1 cellular context compared by ENCODE assay signal in genomic region chr6:16236648-16237199, GRCh38.
TF ChIP-seq lines count a peak whose summit lies in the region.

No MANE protein-coding gene starts in this region.

TF ChIP-seq in K562, 482 proteins besides CTCF, POLR2A, EP300 and RAD21 (continued from another document and continues in another):
- TF ChIP-seq MGA (IDR thresholded peaks at IDR 0.05): peak; percentile 75
- TF ChIP-seq BHLHE40 (IDR thresholded peaks at IDR 0.05; ENCODE audit: low read length): no peak; the same call in 1 of the 2 replicates
- no peak for TF ChIP-seq COPS2 (conservative IDR thresholded peaks at IDR 0.05)
- TF ChIP-seq SMARCE1 (IDR thresholded peaks at IDR 0.05): 0 out of 2 replicates have a peak, but pooled peaks have one; percentile 40
- TF ChIP-seq POLR2H (tag; IDR thresholded peaks at IDR 0.05; ENCODE audit: low read depth): 0 out of 2 replicates have a peak, but pooled peaks have one; percentile 39
- TF ChIP-seq HDAC1 (IDR thresholded peaks at IDR 0.05): 0 out of 4 replicates have a peak, but pooled peaks of 1 of the 2 experiments have one; percentile 17
- TF ChIP-seq SOX6 (IDR thresholded peaks at IDR 0.05): peak; percentile 70
- peak; percentile 65; the same call in 1 of the 2 replicates for TF ChIP-seq VEZF1 (CRISPR knock-in tag; IDR thresholded peaks at IDR 0.05)
- TF ChIP-seq ATF2 (CRISPR knock-in tag; IDR thresholded peaks at IDR 0.05): no peak
- TF ChIP-seq CEBPB (tag; IDR thresholded peaks at IDR 0.05): peak; percentile 71
- TF ChIP-seq ZNF197 (CRISPR knock-in tag; IDR thresholded peaks at IDR 0.05; ENCODE audit: low read depth): no peak
- no peak for TF ChIP-seq POLR2AphosphoS2 (IDR thresholded peaks at IDR 0.05; ENCODE audit: low read length)
- TF ChIP-seq BCOR (IDR thresholded peaks at IDR 0.05): peak; percentile 78
- no peak for TF ChIP-seq ARNT (IDR thresholded peaks at IDR 0.05)
- TF ChIP-seq, protein P1, sequence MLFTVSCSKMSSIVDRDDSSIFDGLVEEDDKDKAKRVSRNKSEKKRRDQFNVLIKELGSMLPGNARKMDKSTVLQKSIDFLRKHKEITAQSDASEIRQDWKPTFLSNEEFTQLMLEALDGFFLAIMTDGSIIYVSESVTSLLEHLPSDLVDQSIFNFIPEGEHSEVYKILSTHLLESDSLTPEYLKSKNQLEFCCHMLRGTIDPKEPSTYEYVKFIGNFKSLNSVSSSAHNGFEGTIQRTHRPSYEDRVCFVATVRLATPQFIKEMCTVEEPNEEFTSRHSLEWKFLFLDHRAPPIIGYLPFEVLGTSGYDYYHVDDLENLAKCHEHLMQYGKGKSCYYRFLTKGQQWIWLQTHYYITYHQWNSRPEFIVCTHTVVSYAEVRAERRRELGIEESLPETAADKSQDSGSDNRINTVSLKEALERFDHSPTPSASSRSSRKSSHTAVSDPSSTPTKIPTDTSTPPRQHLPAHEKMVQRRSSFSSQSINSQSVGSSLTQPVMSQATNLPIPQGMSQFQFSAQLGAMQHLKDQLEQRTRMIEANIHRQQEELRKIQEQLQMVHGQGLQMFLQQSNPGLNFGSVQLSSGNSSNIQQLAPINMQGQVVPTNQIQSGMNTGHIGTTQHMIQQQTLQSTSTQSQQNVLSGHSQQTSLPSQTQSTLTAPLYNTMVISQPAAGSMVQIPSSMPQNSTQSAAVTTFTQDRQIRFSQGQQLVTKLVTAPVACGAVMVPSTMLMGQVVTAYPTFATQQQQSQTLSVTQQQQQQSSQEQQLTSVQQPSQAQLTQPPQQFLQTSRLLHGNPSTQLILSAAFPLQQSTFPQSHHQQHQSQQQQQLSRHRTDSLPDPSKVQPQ (CRISPR knock-in tag; IDR thresholded peaks at IDR 0.05; ENCODE audit: borderline replicate concordance): no peak
- no peak for TF ChIP-seq ZZZ3 (IDR thresholded peaks at IDR 0.05)
- peak; percentile 67 for TF ChIP-seq CBFA2T2 (conservative IDR thresholded peaks at IDR 0.05)
- no peak for TF ChIP-seq ZNF75A (CRISPR knock-in tag; IDR thresholded peaks at IDR 0.05)
- no peak for TF ChIP-seq MLX (CRISPR knock-in tag; conservative IDR thresholded peaks at IDR 0.05)
- no peak for TF ChIP-seq ZNF212 (CRISPR knock-in tag; IDR thresholded peaks at IDR 0.05)
- peak; percentile 20; the same call in 1 of the 2 replicates for TF ChIP-seq ATF7 (IDR thresholded peaks at IDR 0.05)
- TF ChIP-seq E2F5 (CRISPR knock-in tag; IDR thresholded peaks at IDR 0.05): 0 out of 2 replicates have a peak, but pooled peaks have one; percentile 66
- TF ChIP-seq L3MBTL2 (IDR thresholded peaks at IDR 0.05): peak; percentile 90
- peak; percentile 9 for TF ChIP-seq TBP (optimal IDR thresholded peaks at IDR 0.05; ENCODE audit: low read depth, low read length)
- no peak for TF ChIP-seq TSHZ1 (CRISPR knock-in tag; IDR thresholded peaks at IDR 0.05)
- TF ChIP-seq ELK3 (CRISPR knock-in tag; IDR thresholded peaks at IDR 0.05): no peak
- no peak for TF ChIP-seq FOSL1 (tag; conservative IDR thresholded peaks at IDR 0.05)
- TF ChIP-seq NBN (IDR thresholded peaks at IDR 0.05; ENCODE audit: low read depth): no peak; the same call in 1 of the 2 replicates
- TF ChIP-seq NRF1 (conservative IDR thresholded peaks at IDR 0.05 in 1 of 2, IDR thresholded peaks at IDR 0.05 in 1 of 2): no peak
- TF ChIP-seq ELF4 (CRISPR knock-in tag; IDR thresholded peaks at IDR 0.05): peak; percentile 28; the same call in 1 of the 2 replicates
- TF ChIP-seq ZKSCAN1 (IDR thresholded peaks at IDR 0.05; ENCODE audit: low read depth, low read length): no peak
- TF ChIP-seq DACH1 (IDR thresholded peaks at IDR 0.05; ENCODE audit: partially characterized antibody): peak; percentile 7
- peak; percentile 33; the same call in 1 of the 2 replicates for TF ChIP-seq GABPA (tag; conservative IDR thresholded peaks at IDR 0.05; ENCODE audit: low read depth)
- TF ChIP-seq HEY1 (CRISPR knock-in tag; IDR thresholded peaks at IDR 0.05; ENCODE audit: borderline replicate concordance): no peak
